In the genomic region with DNA sequence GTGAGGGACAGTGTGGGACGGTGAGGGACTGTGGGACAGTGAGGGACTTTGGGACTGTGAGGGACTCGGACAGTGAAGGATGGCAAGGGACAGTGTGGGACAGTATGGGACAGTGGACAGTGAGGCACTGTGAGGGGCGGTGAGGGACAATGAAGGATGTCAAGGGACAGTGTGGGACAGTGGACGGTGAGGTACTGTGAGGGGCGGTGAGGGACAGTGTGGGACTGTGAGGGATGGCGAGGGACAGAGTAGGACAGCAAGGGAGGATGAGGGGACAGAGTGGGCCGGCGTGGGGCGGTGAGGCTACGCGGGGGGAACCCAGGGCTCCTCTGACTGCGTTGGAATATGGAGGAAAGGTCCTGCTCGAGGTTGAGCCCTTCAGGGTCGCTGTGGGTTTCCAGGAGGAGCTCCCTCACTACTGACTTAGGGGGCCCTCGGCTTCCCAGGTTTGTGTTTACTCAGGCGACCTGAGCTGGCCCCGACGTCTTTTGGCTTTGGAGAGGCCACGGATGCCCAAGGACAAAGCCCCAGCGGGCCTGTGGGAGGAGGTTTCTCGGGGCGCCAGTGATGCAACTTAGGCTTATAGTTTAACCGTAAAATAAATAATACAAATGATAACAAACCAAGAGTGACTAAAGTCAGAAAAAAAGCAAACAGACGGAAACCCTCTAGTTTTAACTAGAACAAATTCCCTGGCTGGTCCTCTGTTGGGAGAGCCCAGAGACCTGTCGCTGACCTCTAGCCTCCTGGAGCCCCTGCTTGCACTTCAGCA, we compare ENCODE assay signal across 8 cellular contexts. TPM values are rescaled to one million over a fixed set of nuclear protein-coding genes. Genes with fewer than 3 reads are reported as not detected.
A peak's percentile ranks its signal among the peaks of the same experiment; 100 is the strongest.
DNase-seq lines count a peak whose midpoint lies in the region; ATAC-seq and TF ChIP-seq lines count a peak whose summit lies in the region.

No MANE protein-coding gene starts in this region.

- H3K36me3 ChIP-seq in colonic mucosa, result no peaks in the 10 kb centered on the region
- H3K36me3 ChIP-seq in mesodermal cell (ENCODE audit: control insufficient read depth, insufficient read depth, low read length), result peaks cover 28% of the 10 kb centered on the region
- no peaks in the 10 kb centered on the region for H3K36me3 ChIP-seq in urinary bladder (ENCODE audit: insufficient read depth)

- TF ChIP-seq CTCF in colonic mucosa (IDR thresholded peaks at IDR 0.05), result no peak

- H3K4me1 ChIP-seq in colonic mucosa (peaks cover 8% of the 10 kb centered on the region), mesodermal cell (ENCODE audit: control insufficient read depth, insufficient read depth, low read length, poor library complexity, severe bottlenecking) (peaks cover 29% of the 10 kb centered on the region), urinary bladder (ENCODE audit: insufficient read depth) (peaks cover 1% of the 10 kb centered on the region)

- peaks cover 0 to 3% of the 10 kb centered on the region in 2 donors for H3K9me3 Mint-ChIP-seq in activated T-cell treated with anti-CD3 and anti-CD28 coated beads, Interleukin-2, amount 50 U/mL, for 72 hours

- H3K36me3 Mint-ChIP-seq in activated T-cell treated with anti-CD3 and anti-CD28 coated beads, Interleukin-2, amount 50 U/mL, for 72 hours (ENCODE audit: insufficient read depth in 2 of 2), result peaks cover 5 to 9% of the 10 kb centered on the region in 2 donors

- H3K9ac ChIP-seq in colonic mucosa (ENCODE audit: low read depth in 2 of 2, low read length in 2 of 2), result peak overlapping the region; percentile 71 to 72

- H3K27ac ChIP-seq in colonic mucosa (peak overlapping the region; percentile 68), mesodermal cell (ENCODE audit: low read depth, low read length, severe bottlenecking) (peak overlapping the region; percentile 78), urinary bladder (ENCODE audit: low read depth) (peak overlapping the region; percentile 87)

- H3K4me3 ChIP-seq in colonic mucosa, result peak overlapping the region; percentile 78
- peak overlapping the region; percentile 76 for H3K4me3 ChIP-seq in mesodermal cell (ENCODE audit: extremely low read depth, insufficient read depth, low read length, poor library complexity, severe bottlenecking)
- no peak overlapping the region for H3K4me3 ChIP-seq in urinary bladder (ENCODE audit: low read depth, low read length)

- peaks cover 62% of the 10 kb centered on the region for H3K27me3 Mint-ChIP-seq in activated T-cell treated with anti-CD3 and anti-CD28 coated beads, Interleukin-2, amount 50 U/mL, for 72 hours (ENCODE audit: low read depth)

- no peak for DNase-seq in activated T-cell treated with anti-CD3 and anti-CD28 coated beads, Interleukin-2, amount 50 U/mL, for 72 hours
- no peak for DNase-seq in activated T-cell treated with anti-CD3 and anti-CD28 coated beads, Interleukin-2, amount 50 U/mL, for 1 hour
- DNase-seq in colonic mucosa, result peak; percentile 73
- DNase-seq in CD1c-positive myeloid dendritic cell (ENCODE audit: extremely low spot score), result no peak

- H3K9me3 ChIP-seq in colonic mucosa, result no peaks in the 10 kb centered on the region
- no peaks in the 10 kb centered on the region for H3K9me3 ChIP-seq in mesodermal cell (ENCODE audit: control insufficient read depth, low read length)

- peak overlapping the region; percentile 59 to 69 for H3K4me3 Mint-ChIP-seq in activated T-cell treated with anti-CD3 and anti-CD28 coated beads, Interleukin-2, amount 50 U/mL, for 72 hours

- H3K27ac Mint-ChIP-seq in activated T-cell treated with anti-CD3 and anti-CD28 coated beads, Interleukin-2, amount 50 U/mL, for 72 hours, result peak overlapping the region; percentile 36

- ATAC-seq in activated T-cell treated with anti-CD3 and anti-CD28 coated beads, Interleukin-2, amount 50 U/mL, for 72 hours (replicated peaks in 1 of 2), result no peak
- ATAC-seq in GM21825 (IDR thresholded peaks at IDR 0.05; ENCODE audit: unreplicated experiment) (no peak), GM18517 (IDR thresholded peaks at IDR 0.05; ENCODE audit: unreplicated experiment) (no peak)

- no peaks in the 10 kb centered on the region for H3K27me3 ChIP-seq in colonic mucosa

- peaks cover 12% of the 10 kb centered on the region for H3K4me1 Mint-ChIP-seq in activated T-cell treated with anti-CD3 and anti-CD28 coated beads, Interleukin-2, amount 50 U/mL, for 72 hours (ENCODE audit: low read depth)

- WGBS in mesodermal cell (ENCODE audit: insufficient coverage in 2 of 2), 2 experiments, result 81 to 86% methylated on average over 15 to 17 of the region's 25 CpGs
- WGBS in urinary bladder, result 42% methylated on average over 25 of the region's 25 CpGs

- intact Hi-C loops in colonic mucosa (cut with DNase I), result no loop called here

RNA-seq across cellular contexts. Expression of a gene that starts 1.1 kb away (rescaled TPM):
- total RNA-seq in activated T-cell treated with anti-CD3 and anti-CD28 coated beads, Interleukin-2, amount 50 U/mL, for 72 hours, result 1 to 10 TPM; 2.6 to 3.3 TPM
- total RNA-seq in colonic mucosa (10 to 100 TPM; 22.3 to 45.5 TPM), urinary bladder (35.1 TPM)
- polyA plus RNA-seq in mesodermal cell (2013, experiment 1 of 2), result 154 TPM
- polyA plus RNA-seq in mesodermal cell (2013, experiment 2 of 2), result 155 TPM
- polyA plus RNA-seq in urinary bladder, result 117 TPM
